8 cellular contexts compared by ENCODE assay signal in the genomic region with DNA sequence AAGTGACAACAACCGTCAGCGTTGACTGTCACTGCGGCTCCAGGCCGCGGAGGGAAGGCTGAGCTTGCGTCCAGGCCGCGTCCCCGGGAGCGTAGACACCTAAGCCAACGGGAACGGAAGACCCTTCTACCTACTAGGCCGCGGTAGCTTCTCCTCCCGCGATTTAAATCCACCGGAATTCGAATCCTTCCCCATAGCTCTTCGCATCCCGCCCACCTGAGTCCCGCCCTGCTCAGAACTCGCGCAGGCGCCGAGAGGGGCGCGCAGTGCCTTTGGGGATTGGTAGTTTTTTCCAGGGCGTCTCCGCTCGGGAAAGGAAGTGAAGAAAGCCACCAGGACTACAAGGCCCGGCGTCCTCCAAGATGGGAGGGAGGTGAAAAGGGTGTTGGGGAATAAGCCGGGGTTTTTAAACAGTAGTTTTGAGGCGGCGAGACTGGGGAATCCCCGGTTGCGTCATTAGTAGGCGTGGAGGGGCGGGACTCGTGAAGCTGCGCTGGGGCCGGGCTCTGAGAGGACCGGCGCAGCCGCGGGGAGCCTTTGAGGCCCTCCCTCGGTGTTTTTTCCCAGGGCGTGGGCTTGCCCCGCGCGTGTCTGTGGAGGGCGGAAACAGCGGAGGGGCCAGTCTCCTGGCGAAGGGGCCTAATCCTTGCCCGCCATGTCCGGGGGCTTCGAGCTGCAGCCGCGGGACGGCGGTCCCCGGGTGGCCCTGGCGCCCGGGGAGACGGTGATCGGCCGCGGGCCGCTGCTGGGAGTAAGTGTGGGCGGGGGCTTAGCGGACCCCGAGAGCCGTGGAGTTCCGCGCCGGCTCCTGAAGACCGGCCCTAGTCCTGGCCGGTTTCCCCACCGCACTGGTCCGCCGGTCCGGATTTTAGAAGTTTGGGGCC. TPM values are rescaled to one million over a fixed set of nuclear protein-coding genes. Genes with fewer than 3 reads are reported as not detected.
DNase-seq lines count a peak whose midpoint lies in the region; ATAC-seq and TF ChIP-seq lines count a peak whose summit lies in the region.

A gene with protein sequence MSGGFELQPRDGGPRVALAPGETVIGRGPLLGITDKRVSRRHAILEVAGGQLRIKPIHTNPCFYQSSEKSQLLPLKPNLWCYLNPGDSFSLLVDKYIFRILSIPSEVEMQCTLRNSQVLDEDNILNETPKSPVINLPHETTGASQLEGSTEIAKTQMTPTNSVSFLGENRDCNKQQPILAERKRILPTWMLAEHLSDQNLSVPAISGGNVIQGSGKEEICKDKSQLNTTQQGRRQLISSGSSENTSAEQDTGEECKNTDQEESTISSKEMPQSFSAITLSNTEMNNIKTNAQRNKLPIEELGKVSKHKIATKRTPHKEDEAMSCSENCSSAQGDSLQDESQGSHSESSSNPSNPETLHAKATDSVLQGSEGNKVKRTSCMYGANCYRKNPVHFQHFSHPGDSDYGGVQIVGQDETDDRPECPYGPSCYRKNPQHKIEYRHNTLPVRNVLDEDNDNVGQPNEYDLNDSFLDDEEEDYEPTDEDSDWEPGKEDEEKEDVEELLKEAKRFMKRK (plus strand): TSS at position 509 of the 884 bp plus-strand sequence. CDS start 147 bp downstream, at position 656.
A gene with protein sequence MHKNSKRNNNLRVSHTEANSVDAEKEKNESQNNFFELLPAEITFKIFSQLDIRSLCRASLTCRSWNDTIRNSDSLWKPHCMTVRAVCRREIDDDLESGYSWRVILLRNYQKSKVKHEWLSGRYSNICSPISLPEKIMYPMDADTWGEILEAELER (minus strand): TSS at position 218 of the 884 bp plus-strand sequence. CDS start 2,149 bp downstream, outside the sequence.

- no peaks in the 10 kb centered on the region for H3K9me3 Mint-ChIP-seq in activated naive CD8-positive, alpha-beta T cell treated with anti-CD3 and anti-CD28 coated beads for 36 hours

- peaks cover 42% of the 10 kb centered on the region for H3K4me1 Mint-ChIP-seq in activated naive CD8-positive, alpha-beta T cell treated with anti-CD3 and anti-CD28 coated beads for 36 hours

- DNase-seq in NCI-H1105 (lab: John Stamatoyannopoulos, UW) (peak; percentile 95), SKM-1 (lab: John Stamatoyannopoulos, UW; ENCODE audit: unreplicated experiment) (peak; percentile 99), glomerular visceral epithelial cell (ENCODE audit: extremely low spot score) (peak; percentile 98), occipital lobe (lab: John Stamatoyannopoulos, UW) (peak; percentile 99)
- peak; percentile 94 for DNase-seq in activated naive CD8-positive, alpha-beta T cell treated with anti-CD3 and anti-CD28 coated beads for 36 hours

- peak within 1 kb of the TSS; percentile 95 for H3K4me3 Mint-ChIP-seq in activated naive CD8-positive, alpha-beta T cell treated with anti-CD3 and anti-CD28 coated beads for 36 hours

- no peaks in the 10 kb centered on the region for H3K27me3 Mint-ChIP-seq in activated naive CD8-positive, alpha-beta T cell treated with anti-CD3 and anti-CD28 coated beads for 36 hours

- H3K36me3 Mint-ChIP-seq in activated naive CD8-positive, alpha-beta T cell treated with anti-CD3 and anti-CD28 coated beads for 36 hours = peaks cover 2% of the 10 kb centered on the region

- H3K27ac ChIP-seq in temporal lobe (ENCODE audit: low read depth, low read length) = peak within 1 kb of the TSS; percentile 59

- peak within 1 kb of the TSS; percentile 93 for H3K27ac Mint-ChIP-seq in activated naive CD8-positive, alpha-beta T cell treated with anti-CD3 and anti-CD28 coated beads for 36 hours

- peak; percentile 94 for ATAC-seq in HG02642 (IDR thresholded peaks at IDR 0.05; ENCODE audit: poor library complexity, unreplicated experiment)

- TF ChIP-seq POLR2A in GM10847 (IDR thresholded peaks at IDR 0.05; ENCODE audit: extremely low read depth, insufficient read length) = peak; percentile 60

RNA-seq across cellular contexts. Expression of the first gene that starts in this region (rescaled TPM):
- total RNA-seq in activated naive CD8-positive, alpha-beta T cell treated with anti-CD3 and anti-CD28 coated beads for 36 hours = 1 to 10 TPM; 2.4 to 2.7 TPM
- total RNA-seq in occipital lobe (12.3 TPM), temporal lobe (4.7 TPM)

RNA-seq across cellular contexts. Expression of the second gene that starts in this region (rescaled TPM):
- total RNA-seq in activated naive CD8-positive, alpha-beta T cell treated with anti-CD3 and anti-CD28 coated beads for 36 hours = 1 to 10 TPM; 1.5 to 1.7 TPM
- total RNA-seq in occipital lobe = 0.94 TPM
- total RNA-seq in temporal lobe = 0.49 TPM

Comparison
In these comparisons a context has a peak if more than half of its experiments do, and no peak if none do; other contexts are left out.
1. Peak in every context shown above with its lines: DNase-seq, ATAC-seq and H3K27ac ChIP-seq.